Comparison of ENCODE assay signal across 29 cellular contexts in the genomic region with DNA sequence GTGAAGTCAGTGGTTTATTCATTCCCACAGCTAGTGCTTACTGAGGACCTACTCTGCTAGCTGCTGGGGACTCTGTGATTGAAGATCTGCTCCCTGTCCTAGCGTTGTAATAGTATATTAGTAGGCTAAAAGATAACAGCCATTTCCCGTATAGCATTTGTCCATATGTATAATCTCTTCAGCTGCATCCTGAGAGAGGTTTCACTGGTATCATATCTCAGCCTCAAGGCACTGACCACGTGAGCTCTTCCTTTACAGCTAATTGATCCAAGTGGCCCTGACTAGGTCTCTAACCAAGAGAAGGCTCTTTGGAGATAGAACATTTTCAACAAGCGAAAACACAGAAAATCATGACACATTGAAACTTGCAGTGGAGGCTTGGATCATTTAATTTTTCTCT.
"Had no signal": no experiment of that assay in that cellular context is flagged by ENCODE, and none has a peak within 500 bp of the region (broad histone marks: within the 10 kb centered on the region; RNA-seq: fewer than 3 reads in every experiment).

No MANE protein-coding gene starts in this region.

- H3K4me1 ChIP-seq: ascending aorta, breast epithelium, colonic mucosa, gastrocnemius medialis, heart left ventricle had no signal

- H3K27me3 ChIP-seq: ascending aorta, breast epithelium, cardiac muscle cell, colonic mucosa, foreskin keratinocyte, gastrocnemius medialis had no signal

- ATAC-seq: activated CD4-positive, alpha-beta T cell treated with anti-CD3 and anti-CD28 coated beads for 36 hours; activated CD8-positive, alpha-beta memory T cell treated with anti-CD3 and anti-CD28 coated beads, Interleukin-2, amount 10 ng/mL, durations not matched to agents 7 days and 5 days; activated CD8-positive, alpha-beta T cell treated with anti-CD3 and anti-CD28 coated beads, Interleukin-2, amount 10 ng/mL, durations not matched to agents 7 days and 5 days; activated naive CD4-positive, alpha-beta T cell treated with anti-CD3 and anti-CD28 coated beads, Interleukin-2, amount 50 U/mL, for 72 hours; foreskin keratinocyte; gastrocnemius medialis; heart left ventricle; T-helper 17 cell had no signal

- DNase-seq: activated CD4-positive, alpha-beta memory T cell treated with anti-CD3 and anti-CD28 coated beads for 36 hours; activated CD4-positive, alpha-beta T cell treated with anti-CD3 and anti-CD28 coated beads for 36 hours; activated CD4-positive, alpha-beta T cell treated with anti-CD3 and anti-CD28 coated beads, Interleukin-2, amount 10 ng/mL, durations not matched to agents 24 days and 14 days; activated CD4-positive, CD25-positive, alpha-beta regulatory T cell; activated CD4-positive, CD25-positive, alpha-beta regulatory T cell treated with anti-CD3 and anti-CD28 coated beads, Interleukin-2, amount 50 U/mL, for 72 hours; activated CD8-positive, alpha-beta memory T cell treated with anti-CD3 and anti-CD28 coated beads, Interleukin-2, amount 10 ng/mL, durations not matched to agents 7 days and 5 days; activated CD8-positive, alpha-beta memory T cell treated with anti-CD3 and anti-CD28 coated beads, Interleukin-2, amount 50 U/mL, for 4 hours; activated CD8-positive, alpha-beta T cell treated with anti-CD3 and anti-CD28 coated beads, Interleukin-2, amount 10 ng/mL, durations not matched to agents 7 days and 5 days; activated effector memory CD4-positive, alpha-beta T cell treated with anti-CD3 and anti-CD28 coated beads, Interleukin-2, amount 50 U/mL, for 16 hours; activated naive CD4-positive, alpha-beta T cell treated with anti-CD3 and anti-CD28 coated beads for 36 hours; activated naive CD8-positive, alpha-beta T cell treated with anti-CD3 and anti-CD28 coated beads, Interleukin-2, amount 10 ng/mL, durations not matched to agents 7 days and 5 days; activated T-cell treated with anti-CD3 and anti-CD28 coated beads, Interleukin-2, amount 50 U/mL, for 1 hour; activated T-cell treated with anti-CD3 and anti-CD28 coated beads, Interleukin-2, amount 50 U/mL, for 48 hours; central memory CD4-positive, alpha-beta T cell; cerebellar nuclear complex; colonic mucosa; effector CD8-positive, alpha-beta T cell; foreskin keratinocyte; gastrocnemius medialis; glutamatergic neuron; heart left ventricle; T-helper 1 cell; T-helper 17 cell; T1000 had no signal

- H3K4me3 ChIP-seq: ascending aorta, breast epithelium, cardiac muscle cell, colonic mucosa, gastrocnemius medialis, heart left ventricle had no signal

- H3K27ac ChIP-seq: ascending aorta, breast epithelium, cardiac muscle cell, colonic mucosa, epithelial cell of prostate, foreskin keratinocyte, gastrocnemius medialis, heart left ventricle had no signal

- H3K9me3 ChIP-seq: ascending aorta, breast epithelium, colonic mucosa, gastrocnemius medialis, heart left ventricle had no signal

- H3K36me3 ChIP-seq: ascending aorta, breast epithelium, cardiac muscle cell, colonic mucosa, gastrocnemius medialis, heart left ventricle had no signal
